13 cellular contexts compared by ENCODE assay signal in genomic region chr21:42845296-42845965, GRCh38. TPM values are rescaled to one million over a fixed set of nuclear protein-coding genes. Genes with fewer than 3 reads are reported as not detected.
DNase-seq lines count a peak whose midpoint lies in the region; ATAC-seq, FAIRE-seq and TF ChIP-seq lines count a peak whose summit lies in the region.
"Had no signal": no experiment of that assay in that cellular context is flagged by ENCODE, and none has a peak within 500 bp of the region (broad histone marks: within the 10 kb centered on the region; RNA-seq: fewer than 3 reads in every experiment).

No MANE protein-coding gene starts in this region.

- DNase-seq in NCI-H2029 (lab: John Stamatoyannopoulos, UW), result peak; percentile 11
- no peak for DNase-seq in NCI-H2029 treated with DMSO at 0.1 percent for 48 hours (lab: John Stamatoyannopoulos, UW)
- no peak for DNase-seq in K562 (ENCODE audit: extremely low read depth in 1 of 4, low spot score in 3 of 4)
- peak; percentile 77 for DNase-seq in kidney
- DNase-seq in spleen, result peak; percentile 73
- no peak for DNase-seq in stimulated activated naive CD8-positive, alpha-beta T cell treated with anti-CD3 and anti-CD28 coated beads, Interleukin-15, Interleukin-2, amounts not matched to agents 100 U/mL and 50 U/mL, for 24 hours
- no peak for DNase-seq in HEK293T (ENCODE audit: extremely low spot score)
- no peak for DNase-seq in effector CD8-positive, alpha-beta T cell (lab: John Stamatoyannopoulos, UW)
- DNase-seq: DMS79 treated with DMSO at 0.1 percent for 48 hours, retina had no signal

- CTCF ChIA-PET in K562 (lab: Yijun Ruan, JAX; ENCODE audit: low intra/inter-chr PET ratio), result no interaction called here
- CTCF ChIA-PET in HEK293T (lab: Yijun Ruan, JAX), result no interaction called here

- BruUV-seq in K562 (replicated peaks; lab: Mats Ljungman, UMichigan), result no TSS peak

- H3K9me1 ChIP-seq in K562 (ENCODE audit: control insufficient read depth, insufficient read depth, low read length), result peaks cover 3% of the 10 kb centered on the region

- TF ChIP-seq POLR2A in K562 (conservative IDR thresholded peaks at IDR 0.05) (no peak), spleen (IDR thresholded peaks at IDR 0.05) (no peak)

- H3K9ac ChIP-seq in K562 (ENCODE audit: insufficient read depth in 1 of 2, low read depth in 2 of 2, low read length in 2 of 2) (0 out of 4 replicates have a peak overlapping the region, but pooled peaks of 1 of the 2 experiments have one; percentile 3), kidney (ENCODE audit: low read length in 2 of 2) (no peak overlapping the region)

- TF ChIP-seq CTCF in K562 (IDR thresholded peaks at IDR 0.05 in 2 of 3, conservative IDR thresholded peaks at IDR 0.05 in 1 of 3; ENCODE audit: insufficient read depth in 2 of 3, low read depth in 1 of 3, low read length in 3 of 3) (no peak), kidney (IDR thresholded peaks at IDR 0.05; ENCODE audit: borderline replicate concordance, extremely low read depth, insufficient read depth) (no peak), spleen (IDR thresholded peaks at IDR 0.05 in 8 of 11, conservative IDR thresholded peaks at IDR 0.05 in 3 of 11) (no peak)

- H3K4me1 ChIP-seq in K562 (replicated peaks in 1 of 2; ENCODE audit: control insufficient read depth in 2 of 2, insufficient read depth in 2 of 2, low read length in 2 of 2) (peaks cover 0 to 15% of the 10 kb centered on the region in 2 experiments; a peak in 2 of 5 replicates), kidney (ENCODE audit: control insufficient read depth in 1 of 2, insufficient read depth in 1 of 2, low read depth in 1 of 2, low read length in 2 of 2) (no peaks in the 10 kb centered on the region), spleen (peaks cover 0 to 15% (median 2%) of the 10 kb centered on the region in 6 donors)

- H3K4me3 ChIP-seq in K562 (no peak overlapping the region), kidney (ENCODE audit: low read length in 2 of 2) (no peak overlapping the region), spleen (no peak overlapping the region)

- ATAC-seq in K562, result no peak
- no peak for ATAC-seq in stimulated activated naive CD8-positive, alpha-beta T cell treated with anti-CD3 and anti-CD28 coated beads, Interleukin-15, Interleukin-2, amounts not matched to agents 100 U/mL and 50 U/mL, for 24 hours

- H3K79me2 ChIP-seq in K562 (ENCODE audit: control insufficient read depth, insufficient read depth, low read length), result peaks cover 65% of the 10 kb centered on the region

- H4K20me1 ChIP-seq in K562 (replicated peaks; ENCODE audit: control insufficient read depth, insufficient read depth, low read length), result peaks cover 25% of the 10 kb centered on the region; the same call in 1 of the 2 replicates

- no peak overlapping the region for H3K4me2 ChIP-seq in K562 (ENCODE audit: insufficient read depth, low read length)

- H3K36me3 ChIP-seq in K562 (ENCODE audit: control insufficient read depth, insufficient read depth, low read length), result peaks cover 97% of the 10 kb centered on the region
- H3K36me3 ChIP-seq in kidney (ENCODE audit: control insufficient read depth in 1 of 2, insufficient read depth in 2 of 2, low read length in 2 of 2), result peaks cover 12 to 17% of the 10 kb centered on the region in 2 donors
- H3K36me3 ChIP-seq in spleen, result peaks cover 2 to 94% (median 79%) of the 10 kb centered on the region in 6 donors

- H3K9me3 ChIP-seq in K562 (replicated peaks; ENCODE audit: control insufficient read depth, insufficient read depth, low read depth, low read length) (no peaks in the 10 kb centered on the region; the same call in 1 of the 2 replicates), kidney (ENCODE audit: control insufficient read depth in 1 of 2, low read length in 2 of 2) (no peaks in the 10 kb centered on the region), spleen (no peaks in the 10 kb centered on the region)

- POLR2A ChIA-PET in K562 (lab: Yijun Ruan, JAX), result interaction anchor here (1.1 kb wide), 1 partner anchor 10 kb away, joined by 3 read pairs; no protein-coding TSS in a partner anchor
- POLR2A ChIA-PET in HEK293T (lab: Yijun Ruan, JAX), result no interaction called here

- TF ChIP-seq RAD21 in K562 (CRISPR knock-in tag; conservative IDR thresholded peaks at IDR 0.05 in 1 of 2, IDR thresholded peaks at IDR 0.05 in 1 of 2), result no peak

- FAIRE-seq in K562 (lab: Jason Lieb, UNC) (no peak), kidney (lab: Jason Lieb, UNC) (no peak)
- FAIRE-seq: TTC549 had no signal

- intact Hi-C loops in K562 (cut with micrococcal nuclease), result no loop called here
- intact Hi-C loops in kidney (cut with DNase I), result no loop called here
- intact Hi-C loops in spleen (cut with DNase I; ENCODE audit: low total_unique reads), result no loop called here

- H3K27me3 ChIP-seq in K562 (ENCODE audit: control insufficient read depth in 2 of 2, insufficient read depth in 2 of 2, low read length in 2 of 2) (no peaks in the 10 kb centered on the region), spleen (replicated peaks in 1 of 7) (no peaks in the 10 kb centered on the region)

- no peak overlapping the region for H2AFZ ChIP-seq in K562 (ENCODE audit: low read depth, low read length)

- in situ Hi-C loops in K562 (cut with MboI), result no loop called here

- H3K27ac ChIP-seq in K562 (ENCODE audit: extremely low read depth, low read depth, low read length) (no peak overlapping the region), kidney (ENCODE audit: low read depth in 2 of 2, low read length in 2 of 2) (no peak overlapping the region), spleen (peak overlapping the region in 5 of 8 donors; percentile 21 to 39 (median 25))
- H3K27ac ChIP-seq: 22Rv1, epithelial cell of prostate had no signal

- no peak for TF ChIP-seq EP300 in K562 (IDR thresholded peaks at IDR 0.05; ENCODE audit: low read length)

- 94% methylated on average over 21 of the region's 21 CpGs for whole genome bisulfite sequencing in K562 (ENCODE audit: insufficient coverage, low coverage, missing lambda C conversion rate)
- 79 to 88% (median 86%) methylated on average over 21 of the region's 21 CpGs for WGBS in spleen, 5 donors

TF ChIP-seq in HEK293T, 16 proteins besides CTCF, POLR2A, EP300 and RAD21:
- no peak for TF ChIP-seq TARDBP (IDR thresholded peaks at IDR 0.05)
- no peak for TF ChIP-seq BHLHE40 (IDR thresholded peaks at IDR 0.05; ENCODE audit: borderline replicate concordance)
- no peak for TF ChIP-seq SUZ12 (IDR thresholded peaks at IDR 0.05)
- TF ChIP-seq PKNOX1 (IDR thresholded peaks at IDR 0.05), result no peak
- TF ChIP-seq NFRKB (IDR thresholded peaks at IDR 0.05), result no peak
TF ChIP-seq in HEK293T: peak in this region for 0.

RNA-seq across cellular contexts. Expression of gene WDR4, which starts 33.9 kb away (rescaled TPM):
- total RNA-seq in K562 (2011; cell fraction: chromatin; rRNA removed; ENCODE audit: low replicate concordance), result 107 and 254 TPM in 2 replicates
- 147 and 151 TPM in 2 replicates for total RNA-seq in K562 (2011; cell fraction: nucleolus; rRNA removed)
- total RNA-seq in K562 (2011; cell fraction: nucleoplasm; rRNA removed), result 105 and 112 TPM in 2 replicates
- total RNA-seq in K562 (2014; rRNA removed) (30.2 and 41.6 TPM in 2 replicates), K562 (2014; rRNA removed; fragmentation: Illumina TruSeq; extraction: Trizol) (21.4 and 29.7 TPM in 2 replicates), K562 (2015; rRNA removed; fragmentation: Illumina TruSeq; extraction: Trizol) (43.4 and 44.3 TPM in 2 replicates), K562 (2021) (95.3 and 95.4 TPM in 2 replicates), kidney (20.4 TPM), spleen (10 to 100 TPM; 11.2 to 31.3 (median 20.7) TPM)
- polyA plus RNA-seq in K562 (2011; rRNA removed) (32.1 and 32.8 TPM in 2 replicates), K562 (2014; fragmentation: Illumina TruSeq; extraction: Trizol) (48.1 and 59.6 TPM in 2 replicates), K562 (2014; fragmentation: Nextera tagmentation; extraction: Ambion mirVana) (10 to 100 TPM in 1 of 2 experiments, 1 to 10 TPM in 1; 5.4 to 26.3 TPM), K562 (2014; rRNA removed) (76.3 and 90.2 TPM in 2 replicates), kidney (ENCODE audit: insufficient read depth, low read depth, low replicate concordance) (4.8 TPM), spleen (10 to 100 TPM in 2 of 3 donors, 1 to 10 TPM in 1; 6.1 to 17.4 (median 11.6) TPM)
- polyA plus RNA-seq in K562 (2011; cell fraction: cytosol; rRNA removed), result 48.9 and 72.1 TPM in 2 replicates
- polyA plus RNA-seq in K562 (2011; cell fraction: nucleus; rRNA removed), result 84.3 and 132 TPM in 2 replicates
- 36.0 and 81.8 TPM in 2 replicates for polyA plus RNA-seq in K562 (2012)
- polyA minus RNA-seq in K562 (2011; rRNA and poly(A)+ RNA removed), result 22.9 and 34.7 TPM in 2 replicates
- polyA minus RNA-seq in K562 (2011; cell fraction: cytosol; rRNA and poly(A)+ RNA removed), result 29.9 and 35.5 TPM in 2 replicates
- 51.3 and 54.0 TPM in 2 replicates for polyA minus RNA-seq in K562 (2011; cell fraction: nucleus; rRNA and poly(A)+ RNA removed)

RNA-seq across cellular contexts. Expression of gene NDUFV3, which starts 47.7 kb away (rescaled TPM):
- total RNA-seq in K562 (2011; cell fraction: chromatin; rRNA removed; ENCODE audit: low replicate concordance), result 82.4 and 114 TPM in 2 replicates
- 48.2 and 54.4 TPM in 2 replicates for total RNA-seq in K562 (2011; cell fraction: nucleolus; rRNA removed)
- 61.2 and 67.6 TPM in 2 replicates for total RNA-seq in K562 (2011; cell fraction: nucleoplasm; rRNA removed)
- total RNA-seq in K562 (2014; rRNA removed) (87.8 and 89.7 TPM in 2 replicates), K562 (2014; rRNA removed; fragmentation: Illumina TruSeq; extraction: Trizol) (74.3 and 81.5 TPM in 2 replicates), K562 (2015; rRNA removed; fragmentation: Illumina TruSeq; extraction: Trizol) (79.7 and 80.6 TPM in 2 replicates), K562 (2021) (65.7 and 68.3 TPM in 2 replicates), kidney (29.6 TPM), spleen (10 to 100 TPM; 27.2 to 38.8 (median 37.1) TPM)
- polyA plus RNA-seq in K562 (2011; rRNA removed) (37.2 and 41.9 TPM in 2 replicates), K562 (2014; fragmentation: Illumina TruSeq; extraction: Trizol) (63.0 and 77.9 TPM in 2 replicates), K562 (2014; fragmentation: Nextera tagmentation; extraction: Ambion mirVana) (10 to 100 TPM; 19.1 to 23.6 TPM), K562 (2014; rRNA removed) (67.2 and 80.0 TPM in 2 replicates), kidney (ENCODE audit: insufficient read depth, low read depth, low replicate concordance) (37.0 TPM), spleen (10 to 100 TPM; 12.0 to 18.7 (median 12.1) TPM)
- 43.0 and 44.1 TPM in 2 replicates for polyA plus RNA-seq in K562 (2011; cell fraction: cytosol; rRNA removed)
- polyA plus RNA-seq in K562 (2011; cell fraction: nucleus; rRNA removed), result 40.0 and 49.0 TPM in 2 replicates
- polyA plus RNA-seq in K562 (2012), result 58.0 and 60.8 TPM in 2 replicates
- 39.0 and 44.5 TPM in 2 replicates for polyA minus RNA-seq in K562 (2011; rRNA and poly(A)+ RNA removed)
- polyA minus RNA-seq in K562 (2011; cell fraction: cytosol; rRNA and poly(A)+ RNA removed), result 35.1 and 42.7 TPM in 2 replicates
- 11.7 and 20.2 TPM in 2 replicates for polyA minus RNA-seq in K562 (2011; cell fraction: nucleus; rRNA and poly(A)+ RNA removed)

Comparison
In these comparisons a context has a peak if more than half of its experiments do, and no peak if none do; other contexts are left out.
1. DNase-seq: peak in NCI-H2029 (single experiment), kidney (single experiment) and spleen (single experiment); none in NCI-H2029 treated with DMSO at 0.1 percent for 48 hours (single experiment), K562 (0 of 4), stimulated activated naive CD8-positive, alpha-beta T cell treated with anti-CD3 and anti-CD28 coated beads, Interleukin-15, Interleukin-2, amounts not matched to agents 100 U/mL and 50 U/mL, for 24 hours (single experiment), HEK293T (single experiment) and effector CD8-positive, alpha-beta T cell (single experiment).
2. H3K27ac ChIP-seq: peak in spleen (5 of 8); none in K562 (single experiment) and kidney (0 of 2).